Comparison of ENCODE assay signal across 8 cellular contexts in genomic region chr11:9461760-9462134, GRCh38. TPM values are rescaled to one million over a fixed set of nuclear protein-coding genes. Genes with fewer than 3 reads are reported as not detected.
A peak's percentile ranks its signal among the peaks of the same experiment; 100 is the strongest.
DNase-seq lines count a peak whose midpoint lies in the region; ATAC-seq and TF ChIP-seq lines count a peak whose summit lies in the region.

No MANE protein-coding gene starts in this region.

- no peaks in the 10 kb centered on the region for H3K27me3 ChIP-seq in BLaER1
- no peaks in the 10 kb centered on the region for H3K27me3 ChIP-seq in gastrocnemius medialis

- H3K4me1 ChIP-seq in BLaER1 (peaks cover 28% of the 10 kb centered on the region), gastrocnemius medialis (peaks cover 20 to 27% of the 10 kb centered on the region in 2 donors)

- H3K27ac Mint-ChIP-seq in HFFc6, result peak overlapping the region; percentile 99
- H3K27ac Mint-ChIP-seq in activated CD8-positive, alpha-beta T cell treated with anti-CD3 and anti-CD28 coated beads for 36 hours, result peak overlapping the region; percentile 98
- peak overlapping the region; percentile 98 for H3K27ac Mint-ChIP-seq in glutamatergic neuron (ENCODE audit: unreplicated experiment)

- H3K4me1 Mint-ChIP-seq in HFFc6 (ENCODE audit: low read depth) (peaks cover 30% of the 10 kb centered on the region), glutamatergic neuron (ENCODE audit: low read depth, unreplicated experiment) (peaks cover 8% of the 10 kb centered on the region)
- H3K4me1 Mint-ChIP-seq in activated CD8-positive, alpha-beta T cell treated with anti-CD3 and anti-CD28 coated beads for 36 hours (ENCODE audit: low read depth), result peaks cover 24% of the 10 kb centered on the region

- no peak for TF ChIP-seq CTCF in HFFc6 (IDR thresholded peaks at IDR 0.05)
- TF ChIP-seq CTCF in activated CD8-positive, alpha-beta T cell treated with anti-CD3 and anti-CD28 coated beads for 36 hours (IDR thresholded peaks at IDR 0.05), result no peak
- TF ChIP-seq CTCF in glutamatergic neuron (IDR thresholded peaks at IDR 0.05; ENCODE audit: partially characterized antibody, unreplicated experiment), result no peak
- no peak for TF ChIP-seq CTCF in gastrocnemius medialis (IDR thresholded peaks at IDR 0.05 in 4 of 5, conservative IDR thresholded peaks at IDR 0.05 in 1 of 5)

- H3K27ac ChIP-seq in BLaER1, result peak overlapping the region; percentile 98
- peak overlapping the region; percentile 90 to 99 (median 97) for H3K27ac ChIP-seq in gastrocnemius medialis

- in situ Hi-C loops in gastrocnemius medialis (cut with MboI; ENCODE audit: low sequenced_read_pairs in 4 of 4), result no loop called here

- H3K9me3 ChIP-seq in BLaER1, result no peaks in the 10 kb centered on the region
- H3K9me3 ChIP-seq in gastrocnemius medialis, result no peaks in the 10 kb centered on the region

- POLR2A ChIA-PET in activated CD8-positive, alpha-beta T cell treated with anti-CD3 and anti-CD28 coated beads for 36 hours (lab: Charles Lee), result interaction anchor here (0.6 to 3.5 kb wide), 12 partner anchors 10 to 315 kb away, joined by 3 to 37 read pairs (median 4); partner anchors contain the start of genes TMEM41B and WEE1

- DNase-seq in HFFc6 (no peak), glutamatergic neuron (no peak), gastrocnemius medialis (no peak), anterior cingulate cortex (lab: John Stamatoyannopoulos, UW) (no peak)
- DNase-seq in activated CD8-positive, alpha-beta T cell treated with anti-CD3 and anti-CD28 coated beads for 36 hours, result no peak
- no peak for DNase-seq in activated CD8-positive, alpha-beta memory T cell treated with anti-CD3 and anti-CD28 coated beads, Interleukin-2, amount 50 U/mL, for 48 hours

- TF ChIP-seq POLR2A in gastrocnemius medialis (IDR thresholded peaks at IDR 0.05), result no peak

- H3K4me3 Mint-ChIP-seq in HFFc6 (peak overlapping the region; percentile 91), glutamatergic neuron (ENCODE audit: unreplicated experiment) (peak overlapping the region; percentile 92)
- H3K4me3 Mint-ChIP-seq in activated CD8-positive, alpha-beta T cell treated with anti-CD3 and anti-CD28 coated beads for 36 hours, result peak overlapping the region; percentile 94

- H4K20me1 ChIP-seq in BLaER1, result no peaks in the 10 kb centered on the region

- peak overlapping the region; percentile 71 for H3K4me3 ChIP-seq in BLaER1
- peak overlapping the region; percentile 76 to 97 (median 82) for H3K4me3 ChIP-seq in gastrocnemius medialis

- H3K9me3 Mint-ChIP-seq in HFFc6 (peaks cover 10% of the 10 kb centered on the region), glutamatergic neuron (ENCODE audit: unreplicated experiment) (peaks cover 16% of the 10 kb centered on the region)
- no peaks in the 10 kb centered on the region for H3K9me3 Mint-ChIP-seq in activated CD8-positive, alpha-beta T cell treated with anti-CD3 and anti-CD28 coated beads for 36 hours

- ATAC-seq in activated CD8-positive, alpha-beta T cell treated with anti-CD3 and anti-CD28 coated beads for 36 hours, result no peak
- ATAC-seq in gastrocnemius medialis (no peak), GM21737 (IDR thresholded peaks at IDR 0.05; ENCODE audit: unreplicated experiment) (no peak)

- H3K36me3 ChIP-seq in BLaER1 (peaks cover 9% of the 10 kb centered on the region; the same call in 1 of the 2 replicates), gastrocnemius medialis (no peaks in the 10 kb centered on the region)

- H3K9ac ChIP-seq in BLaER1, result peak overlapping the region; percentile 96

- peaks cover 20% of the 10 kb centered on the region for H3K36me3 Mint-ChIP-seq in HFFc6 (ENCODE audit: low read depth)
- peaks cover 14% of the 10 kb centered on the region for H3K36me3 Mint-ChIP-seq in activated CD8-positive, alpha-beta T cell treated with anti-CD3 and anti-CD28 coated beads for 36 hours (ENCODE audit: low read depth)
- no peaks in the 10 kb centered on the region for H3K36me3 Mint-ChIP-seq in glutamatergic neuron (ENCODE audit: unreplicated experiment)

- intact Hi-C loops in activated CD8-positive, alpha-beta T cell treated with anti-CD3 and anti-CD28 coated beads for 36 hours (cut with micrococcal nuclease), result no loop called here
- intact Hi-C loops in gastrocnemius medialis (cut with DNase I; ENCODE audit: low total_unique reads), result loop anchor here (2.0 to 5.0 kb wide), 3 partner anchors 111 to 774 kb away; partner anchors contain the start of genes TMEM41B and WEE1

- H3K4me2 ChIP-seq in BLaER1, result peak overlapping the region; percentile 89

- H3K27me3 Mint-ChIP-seq in HFFc6 (ENCODE audit: insufficient read depth) (peaks cover 5% of the 10 kb centered on the region; the same call in 1 of the 2 replicates), glutamatergic neuron (ENCODE audit: unreplicated experiment) (peaks cover 4% of the 10 kb centered on the region)
- H3K27me3 Mint-ChIP-seq in activated CD8-positive, alpha-beta T cell treated with anti-CD3 and anti-CD28 coated beads for 36 hours, result no peaks in the 10 kb centered on the region

- CTCF ChIA-PET in activated CD8-positive, alpha-beta T cell treated with anti-CD3 and anti-CD28 coated beads for 36 hours (lab: Charles Lee), result interaction anchor here (1.4 to 3.0 kb wide), 4 partner anchors 42 to 324 kb away, joined by 3 to 14 read pairs (median 4); no protein-coding TSS in a partner anchor

RNA-seq across cellular contexts. Expression of gene ZNF143, which starts 0.9 kb away (rescaled TPM):
- total RNA-seq in HFFc6 (2021; fragmentation: NEBNext Ultra II Directional; extraction: Animal tissue kit (Norgen Biotek cat#: 25700)), result 10 to 100 TPM; 17.5 to 23.0 (median 20.7) TPM
- 10 to 100 TPM; 26.5 to 33.7 TPM for total RNA-seq in activated CD8-positive, alpha-beta T cell treated with anti-CD3 and anti-CD28 coated beads for 36 hours
- 28.2 TPM for total RNA-seq in glutamatergic neuron (ENCODE audit: unreplicated experiment)
- total RNA-seq in gastrocnemius medialis, result 10 to 100 TPM; 33.3 to 42.6 (median 36.9) TPM
